Comparison of ENCODE assay signal across 1 cellular context in genomic region chr21:46082638-46083270, GRCh38.
TF ChIP-seq lines count a peak whose summit lies in the region.

No MANE protein-coding gene starts in this region.

TF ChIP-seq in IMR-90, 13 proteins besides CTCF, POLR2A, EP300 and RAD21:
- TF ChIP-seq BHLHE40 (IDR thresholded peaks at IDR 0.05; ENCODE audit: low read depth, low read length) (no peak), CHD1 (IDR thresholded peaks at IDR 0.05; ENCODE audit: low read depth, low read length) (no peak), MAFK (IDR thresholded peaks at IDR 0.05; ENCODE audit: low read depth, low read length) (no peak), RCOR1 (IDR thresholded peaks at IDR 0.05; ENCODE audit: insufficient replicate concordance, low read length) (no peak), USF2 (IDR thresholded peaks at IDR 0.05; ENCODE audit: low read depth, low read length) (no peak), NFE2L2 (IDR thresholded peaks at IDR 0.05; ENCODE audit: low read depth, low read length) (no peak), SMC3 (IDR thresholded peaks at IDR 0.05; ENCODE audit: low read depth, low read length) (no peak), CEBPB (IDR thresholded peaks at IDR 0.05; ENCODE audit: low read depth, low read length) (no peak), MAZ (IDR thresholded peaks at IDR 0.05; ENCODE audit: borderline replicate concordance, low read depth, low read length) (no peak), ELK1 (IDR thresholded peaks at IDR 0.05; ENCODE audit: borderline replicate concordance, low read depth, low read length) (no peak), RFX5 (IDR thresholded peaks at IDR 0.05; ENCODE audit: low read depth, low read length) (no peak), MXI1 (IDR thresholded peaks at IDR 0.05; ENCODE audit: borderline replicate concordance, low read depth, low read length) (no peak), FOS (IDR thresholded peaks at IDR 0.05; ENCODE audit: low read depth, low read length) (no peak)
